23 cellular contexts compared by ENCODE assay signal in genomic region chr7:80386686-80387085, GRCh38.
A peak's percentile ranks its signal among the peaks of the same experiment; 100 is the strongest.
DNase-seq lines count a peak whose midpoint lies in the region; ATAC-seq and TF ChIP-seq lines count a peak whose summit lies in the region.
"Had no signal": no experiment of that assay in that cellular context is flagged by ENCODE, and none has a peak within 500 bp of the region (broad histone marks: within the 10 kb centered on the region; RNA-seq: fewer than 3 reads in every experiment).

No MANE protein-coding gene starts in this region.

- H3K27ac Mint-ChIP-seq in osteocyte (ENCODE audit: unreplicated experiment): peak overlapping the region; percentile 88
- no peak overlapping the region for H3K27ac Mint-ChIP-seq in activated T-cell treated with anti-CD3 and anti-CD28 coated beads, Interleukin-2, amount 50 U/mL, for 72 hours
- H3K27ac Mint-ChIP-seq: activated naive CD8-positive, alpha-beta T cell treated with anti-CD3 and anti-CD28 coated beads for 36 hours; progenitor cell of endocrine pancreas had no signal

- no peak overlapping the region for H3K4me3 ChIP-seq in fibroblast of mammary gland (ENCODE audit: control insufficient read depth, low read depth, low read length)
- H3K4me3 ChIP-seq: BLaER1 treated with 17β-estradiol and CSF1 and Interleukin-3, amounts not matched to agents 10 nM and 100 nM; HAP-1; upper lobe of left lung had no signal

- DNase-seq in EH (ENCODE audit: low read depth) (peak; percentile 60), NCI-H226 (peak; percentile 18), fibroblast of mammary gland (ENCODE audit: low read depth) (peak; percentile 43), osteocyte (ENCODE audit: extremely low spot score, unreplicated experiment) (no peak), NAMALWA (ENCODE audit: low spot score) (no peak), NOMO-1 treated with dmso at 0.1 percent for 144 hours (lab: John Stamatoyannopoulos, UW; ENCODE audit: unreplicated experiment) (no peak)
- DNase-seq in activated T-cell treated with anti-CD3 and anti-CD28 coated beads, Interleukin-2, amount 50 U/mL, for 72 hours: no peak
- DNase-seq: activated CD4-positive, alpha-beta T cell treated with anti-CD3 and anti-CD28 coated beads, Interleukin-2, amount 50 U/mL, for 48 hours; activated CD4-positive, CD25-positive, alpha-beta regulatory T cell; activated effector memory CD4-positive, alpha-beta T cell treated with Interleukin-2 at 50 U/mL for 16 hours; activated naive CD8-positive, alpha-beta T cell treated with anti-CD3 and anti-CD28 coated beads for 36 hours; Caco-2; DND-41; MM.1S; NCI-H1436 treated with DMSO at 0.1 percent for 48 hours; NCI-H2107; NCI-H524; upper lobe of left lung had no signal

- H3K36me3 Mint-ChIP-seq in osteocyte (ENCODE audit: unreplicated experiment): no peaks in the 10 kb centered on the region
- no peaks in the 10 kb centered on the region for H3K36me3 Mint-ChIP-seq in activated T-cell treated with anti-CD3 and anti-CD28 coated beads, Interleukin-2, amount 50 U/mL, for 72 hours (ENCODE audit: insufficient read depth in 2 of 2)
- H3K36me3 Mint-ChIP-seq: activated naive CD8-positive, alpha-beta T cell treated with anti-CD3 and anti-CD28 coated beads for 36 hours had no signal

- H3K9me3 Mint-ChIP-seq in osteocyte (ENCODE audit: unreplicated experiment): no peaks in the 10 kb centered on the region
- peaks cover 0 to 2% of the 10 kb centered on the region in 2 donors for H3K9me3 Mint-ChIP-seq in activated T-cell treated with anti-CD3 and anti-CD28 coated beads, Interleukin-2, amount 50 U/mL, for 72 hours
- H3K9me3 Mint-ChIP-seq: activated naive CD8-positive, alpha-beta T cell treated with anti-CD3 and anti-CD28 coated beads for 36 hours; neural crest cell had no signal

- TF ChIP-seq CTCF in fibroblast of mammary gland (conservative IDR thresholded peaks at IDR 0.05; ENCODE audit: control insufficient read depth, insufficient read depth, low read depth, low read length) (no peak), osteocyte (IDR thresholded peaks at IDR 0.05) (no peak)

- H3K4me1 Mint-ChIP-seq in osteocyte (ENCODE audit: unreplicated experiment): peaks cover 41% of the 10 kb centered on the region
- H3K4me1 Mint-ChIP-seq in activated T-cell treated with anti-CD3 and anti-CD28 coated beads, Interleukin-2, amount 50 U/mL, for 72 hours (ENCODE audit: low read depth): no peaks in the 10 kb centered on the region
- H3K4me1 Mint-ChIP-seq: activated naive CD8-positive, alpha-beta T cell treated with anti-CD3 and anti-CD28 coated beads for 36 hours had no signal

- H3K4me3 Mint-ChIP-seq in osteocyte (ENCODE audit: unreplicated experiment): no peak overlapping the region
- no peak overlapping the region for H3K4me3 Mint-ChIP-seq in activated T-cell treated with anti-CD3 and anti-CD28 coated beads, Interleukin-2, amount 50 U/mL, for 72 hours
- H3K4me3 Mint-ChIP-seq: activated naive CD8-positive, alpha-beta T cell treated with anti-CD3 and anti-CD28 coated beads for 36 hours; neural crest cell had no signal

- no peaks in the 10 kb centered on the region for H3K27me3 Mint-ChIP-seq in osteocyte (ENCODE audit: unreplicated experiment)
- H3K27me3 Mint-ChIP-seq in activated T-cell treated with anti-CD3 and anti-CD28 coated beads, Interleukin-2, amount 50 U/mL, for 72 hours (ENCODE audit: low read depth): no peaks in the 10 kb centered on the region
- H3K27me3 Mint-ChIP-seq: activated naive CD8-positive, alpha-beta T cell treated with anti-CD3 and anti-CD28 coated beads for 36 hours; progenitor cell of endocrine pancreas had no signal

- no peak for ATAC-seq in GM19395 (IDR thresholded peaks at IDR 0.05; ENCODE audit: unreplicated experiment)
- ATAC-seq in activated T-cell treated with anti-CD3 and anti-CD28 coated beads, Interleukin-2, amount 50 U/mL, for 72 hours (replicated peaks in 1 of 2): no peak

Comparison
In these comparisons a context has a peak if more than half of its experiments do, and no peak if none do; other contexts are left out.
1. DNase-seq: peak in EH (single experiment), NCI-H226 (single experiment) and fibroblast of mammary gland (single experiment); none in osteocyte (single experiment), activated T-cell treated with anti-CD3 and anti-CD28 coated beads, Interleukin-2, amount 50 U/mL, for 72 hours (0 of 2), NAMALWA (single experiment) and NOMO-1 treated with dmso at 0.1 percent for 144 hours (single experiment).